In the genomic region with DNA sequence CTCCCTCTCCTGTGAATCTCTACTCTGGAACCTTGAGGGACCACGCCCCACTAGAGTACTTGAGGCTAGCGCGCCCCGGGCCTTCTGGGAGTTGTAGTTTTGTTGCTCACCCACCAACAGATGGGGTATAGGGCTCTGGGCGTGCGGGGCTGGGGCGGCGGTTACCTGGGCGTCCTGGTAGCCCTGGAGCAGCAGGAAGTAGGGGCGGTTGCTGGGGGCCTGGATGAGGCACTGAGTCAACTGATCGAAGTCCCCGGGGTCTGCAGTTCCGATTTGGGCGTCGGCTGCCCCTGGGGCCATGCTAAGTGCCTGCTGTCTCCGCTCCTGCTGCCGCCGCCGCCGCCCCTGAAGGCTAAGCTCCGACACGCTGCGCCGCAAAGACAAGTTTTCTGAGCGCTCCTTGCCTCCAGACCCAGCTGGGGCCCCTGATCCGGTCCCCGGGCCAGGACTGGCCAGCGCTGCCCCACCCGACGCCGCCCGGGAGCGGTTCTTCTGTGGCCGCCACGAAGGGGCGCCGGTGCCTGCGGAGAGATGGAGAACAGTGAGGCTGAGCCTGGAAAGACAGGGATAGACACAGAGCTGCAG, we compare ENCODE assay signal across 8 cellular contexts. TPM values are rescaled to one million over a fixed set of nuclear protein-coding genes. Genes with fewer than 3 reads are reported as not detected.
DNase-seq lines count a peak whose midpoint lies in the region; ATAC-seq lines count a peak whose summit lies in the region.
"Had no signal": no experiment of that assay in that cellular context is flagged by ENCODE, and none has a peak within 500 bp of the region (broad histone marks: within the 10 kb centered on the region; RNA-seq: fewer than 3 reads in every experiment).

No MANE protein-coding gene starts in this region.

- H3K27me3 ChIP-seq in ectodermal cell (ENCODE audit: control insufficient read depth, insufficient read depth, low read length, poor library complexity, severe bottlenecking) (peaks cover 13% of the 10 kb centered on the region), trophoblast cell (ENCODE audit: insufficient read depth, low read length) (peaks cover 10% of the 10 kb centered on the region)

- H2BK5ac ChIP-seq in trophoblast cell (ENCODE audit: low read depth, low read length, poor library complexity): no peak overlapping the region

- H3K79me1 ChIP-seq in trophoblast cell (ENCODE audit: low read length): peaks cover 8% of the 10 kb centered on the region

- WGBS in ectodermal cell, 2 experiments: 2% methylated on average over 38 of the region's 38 CpGs
- WGBS in trophoblast cell (ENCODE audit: extremely low coverage, insufficient coverage, insufficient read length): no CpG with 5 or more reads among the region's 38 CpGs

- H3K9ac ChIP-seq in trophoblast cell (ENCODE audit: low read length): no peak overlapping the region

- H3K9me3 ChIP-seq in ectodermal cell (ENCODE audit: control insufficient read depth, low read length) (no peaks in the 10 kb centered on the region), trophoblast cell (ENCODE audit: insufficient read depth, low read depth, low read length) (peaks cover 2% of the 10 kb centered on the region)
- H3K9me3 ChIP-seq: neutrophil had no signal

- peak overlapping the region; percentile 79 for H4K8ac ChIP-seq in trophoblast cell (ENCODE audit: low read depth, low read length)

- H2BK120ac ChIP-seq in trophoblast cell (ENCODE audit: insufficient read depth, low read length, poor library complexity): peak overlapping the region; percentile 34

- peak overlapping the region; percentile 88 for H3K4me2 ChIP-seq in trophoblast cell (ENCODE audit: low read length)

- no peaks in the 10 kb centered on the region for H3K36me3 ChIP-seq in ectodermal cell (ENCODE audit: control insufficient read depth, insufficient read depth, low read length)
- no peaks in the 10 kb centered on the region for H3K36me3 ChIP-seq in trophoblast cell (ENCODE audit: control insufficient read depth in 1 of 2, insufficient read depth in 2 of 2, low read length in 2 of 2)
- H3K36me3 ChIP-seq: neutrophil had no signal

- H3K14ac ChIP-seq in trophoblast cell (ENCODE audit: low read length): peak overlapping the region; percentile 51

- H4K12ac ChIP-seq in trophoblast cell (ENCODE audit: low read depth, low read length): peak overlapping the region; percentile 82

- DNase-seq in NCI-H1105 treated with DMSO at 0.1 percent for 48 hours (lab: John Stamatoyannopoulos, UW) (peak; percentile 81), trophoblast cell (peak; percentile 64 to 73)

- H2AFZ ChIP-seq in trophoblast cell (ENCODE audit: insufficient read depth, low read length, poor library complexity): peak overlapping the region; percentile 30

- no peak overlapping the region for H2BK12ac ChIP-seq in trophoblast cell (ENCODE audit: low read length)

- ATAC-seq in GM19023 (IDR thresholded peaks at IDR 0.05; ENCODE audit: unreplicated experiment) (no peak), GM19395 (IDR thresholded peaks at IDR 0.05; ENCODE audit: unreplicated experiment) (no peak), GM21360 (IDR thresholded peaks at IDR 0.05; ENCODE audit: unreplicated experiment) (no peak)

- H3K4me3 ChIP-seq in ectodermal cell (ENCODE audit: insufficient read depth, low read depth, low read length) (peak overlapping the region; percentile 66), trophoblast cell (ENCODE audit: low read depth, low read length) (peak overlapping the region; percentile 59)

- no peak overlapping the region for H3K23ac ChIP-seq in trophoblast cell (ENCODE audit: low read length)

- peak overlapping the region; percentile 4 for H4K91ac ChIP-seq in trophoblast cell (ENCODE audit: low read depth, low read length)

- H3K18ac ChIP-seq in trophoblast cell (ENCODE audit: low read length): peak overlapping the region; percentile 23

- H3K4ac ChIP-seq in trophoblast cell (ENCODE audit: low read depth, low read length): no peak overlapping the region

- H3K27ac ChIP-seq in ectodermal cell (ENCODE audit: insufficient read depth, low read depth, low read length, poor library complexity, severe bottlenecking) (no peak overlapping the region), trophoblast cell (ENCODE audit: low read depth, low read length) (no peak overlapping the region)
- H3K27ac ChIP-seq: neutrophil had no signal

- H3K4me1 ChIP-seq in ectodermal cell (ENCODE audit: control insufficient read depth, insufficient read depth, low read length): peaks cover 4% of the 10 kb centered on the region
- peaks cover 9 to 10% of the 10 kb centered on the region in 2 experiments for H3K4me1 ChIP-seq in trophoblast cell (ENCODE audit: control insufficient read depth in 1 of 2, insufficient read depth in 2 of 2, low read length in 2 of 2)

- H3K79me2 ChIP-seq in trophoblast cell (ENCODE audit: control insufficient read depth, insufficient read depth, low read length, poor library complexity): no peaks in the 10 kb centered on the region

- no peak overlapping the region for H2AK5ac ChIP-seq in trophoblast cell (ENCODE audit: low read length)

RNA-seq across cellular contexts. Expression of a gene that starts 5.3 kb away (rescaled TPM):
- 2.0 TPM for polyA plus RNA-seq in ectodermal cell (2013, experiment 1 of 4)
- 2.5 TPM for polyA plus RNA-seq in ectodermal cell (2013, experiment 2 of 4)
- polyA plus RNA-seq in ectodermal cell (2013, experiment 3 of 4): 2.7 TPM
- 2.5 TPM for polyA plus RNA-seq in ectodermal cell (2013, experiment 4 of 4)
- 0.53 and 0.64 TPM in 2 replicates for polyA plus RNA-seq in trophoblast cell (2013)

RNA-seq across cellular contexts. Expression of a gene that starts 11.6 kb away (rescaled TPM):
- polyA plus RNA-seq in ectodermal cell (2013, experiment 1 of 4): 0.72 TPM
- polyA plus RNA-seq in ectodermal cell (2013, experiment 2 of 4): 0.68 TPM
- 0.37 TPM for polyA plus RNA-seq in ectodermal cell (2013, experiment 3 of 4)
- polyA plus RNA-seq in ectodermal cell (2013, experiment 4 of 4): 1.3 TPM
- 0.08 and 0.10 TPM in 2 replicates for polyA plus RNA-seq in trophoblast cell (2013)
- polyA plus RNA-seq: IgD-negative memory B cell had no signal

RNA-seq across cellular contexts. Expression of a gene that starts 15.6 kb away (rescaled TPM):
- 2.7 TPM for polyA plus RNA-seq in ectodermal cell (2013, experiment 1 of 4)
- 2.3 TPM for polyA plus RNA-seq in ectodermal cell (2013, experiment 2 of 4)
- polyA plus RNA-seq in ectodermal cell (2013, experiment 3 of 4): 1.2 TPM
- 1.4 TPM for polyA plus RNA-seq in ectodermal cell (2013, experiment 4 of 4)
- polyA plus RNA-seq in trophoblast cell (2013): 0.82 and 0.86 TPM in 2 replicates

RNA-seq across cellular contexts. Expression of a gene that starts 17.3 kb away (rescaled TPM):
- 2.6 TPM for polyA plus RNA-seq in ectodermal cell (2013, experiment 1 of 4)
- polyA plus RNA-seq in ectodermal cell (2013, experiment 2 of 4): 2.1 TPM
- polyA plus RNA-seq in ectodermal cell (2013, experiment 3 of 4): 1.0 TPM
- 1.3 TPM for polyA plus RNA-seq in ectodermal cell (2013, experiment 4 of 4)
- 0.71 and 0.79 TPM in 2 replicates for polyA plus RNA-seq in trophoblast cell (2013)
- polyA plus RNA-seq: IgD-negative memory B cell had no signal

RNA-seq across cellular contexts. Expression of a gene that starts 20.2 kb away (rescaled TPM):
- not detected for polyA plus RNA-seq in ectodermal cell (2013, experiment 1 of 4)
- polyA plus RNA-seq in ectodermal cell (2013, experiment 2 of 4): not detected
- polyA plus RNA-seq in ectodermal cell (2013, experiment 3 of 4): not detected
- polyA plus RNA-seq in ectodermal cell (2013, experiment 4 of 4): not detected
- 0.74 and 0.75 TPM in 2 replicates for polyA plus RNA-seq in trophoblast cell (2013)
- polyA plus RNA-seq: IgD-negative memory B cell had no signal
